9 cellular contexts compared by ENCODE assay signal in the genomic region with DNA sequence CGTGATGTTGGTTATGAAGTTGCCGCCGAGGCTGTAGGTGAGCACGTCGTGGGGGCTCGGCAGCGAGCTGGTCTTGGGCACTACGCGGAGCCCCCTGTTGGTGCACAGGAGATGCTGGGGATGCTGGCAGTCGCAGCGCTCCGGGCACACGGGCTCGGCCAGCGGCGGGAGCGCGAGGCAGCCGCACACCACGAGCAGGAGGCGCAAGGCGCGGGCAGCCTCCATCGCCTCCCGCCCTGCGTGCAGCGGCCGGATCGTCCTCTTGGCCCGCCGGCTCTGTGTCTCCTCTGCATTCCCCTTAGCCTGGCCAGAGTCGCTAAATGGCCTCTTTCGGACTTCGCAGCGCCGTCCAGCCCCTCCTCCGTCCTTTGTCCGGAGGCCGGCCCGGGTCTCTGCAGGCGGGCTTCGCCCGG. TPM values are rescaled to one million over a fixed set of nuclear protein-coding genes. Genes with fewer than 3 reads are reported as not detected.
DNase-seq lines count a peak whose midpoint lies in the region; ATAC-seq and TF ChIP-seq lines count a peak whose summit lies in the region.
"Had no signal": no experiment of that assay in that cellular context is flagged by ENCODE, and none has a peak within 500 bp of the region (broad histone marks: within the 10 kb centered on the region; RNA-seq: fewer than 3 reads in every experiment).

No MANE protein-coding gene starts in this region.

- H3K36me3 ChIP-seq in lower lobe of right lung = no peaks in the 10 kb centered on the region
- H3K36me3 ChIP-seq in thyroid gland = no peaks in the 10 kb centered on the region

- no peaks in the 10 kb centered on the region for H3K9me3 Mint-ChIP-seq in central memory CD8-positive, alpha-beta T cell

- peaks cover 2% of the 10 kb centered on the region for H3K36me3 Mint-ChIP-seq in central memory CD8-positive, alpha-beta T cell (ENCODE audit: insufficient read depth)

- TF ChIP-seq CTCF in lower lobe of right lung (IDR thresholded peaks at IDR 0.05) = no peak
- TF ChIP-seq CTCF in thyroid gland (IDR thresholded peaks at IDR 0.05) = no peak

- peaks cover 87% of the 10 kb centered on the region for H3K27me3 Mint-ChIP-seq in central memory CD8-positive, alpha-beta T cell

- intact Hi-C loops in lower lobe of right lung (cut with DNase I) (no loop called here), thyroid gland (cut with DNase I) (loop anchor here (5.0 kb wide), 1 partner anchor 149 kb away; no protein-coding TSS in a partner anchor)

- H3K4me3 Mint-ChIP-seq in central memory CD8-positive, alpha-beta T cell = peak overlapping the region; percentile 25

- no peak for ATAC-seq in central memory CD8-positive, alpha-beta T cell (replicated peaks; ENCODE audit: extremely low read depth, poor library complexity, severe bottlenecking)
- ATAC-seq in lower lobe of right lung (peak; percentile 1 to 2), HG03135 (IDR thresholded peaks at IDR 0.05; ENCODE audit: unreplicated experiment) (no peak)

- H3K27me3 ChIP-seq in lower lobe of right lung (ENCODE audit: low read depth) (peaks cover 38% of the 10 kb centered on the region), thyroid gland (no peaks in the 10 kb centered on the region)

- H3K9me3 ChIP-seq in lower lobe of right lung (no peaks in the 10 kb centered on the region), thyroid gland (no peaks in the 10 kb centered on the region)
- H3K9me3 ChIP-seq: A549 had no signal

- H3K4me1 Mint-ChIP-seq in central memory CD8-positive, alpha-beta T cell = peaks cover 5% of the 10 kb centered on the region

- H3K4me1 ChIP-seq in lower lobe of right lung (peaks cover 54% of the 10 kb centered on the region), thyroid gland (peaks cover 19 to 47% of the 10 kb centered on the region in 2 donors)

- peak; percentile 62 for DNase-seq in NCI-H146 (lab: John Stamatoyannopoulos, UW)
- no peak for DNase-seq in NCI-H146 treated with DMSO at 0.1 percent for 48 hours (lab: John Stamatoyannopoulos, UW; ENCODE audit: unreplicated experiment)
- DNase-seq in central memory CD8-positive, alpha-beta T cell (ENCODE audit: low spot score in 2 of 2) = no peak
- no peak for DNase-seq in lower lobe of right lung
- peak in 1 of 2 donors; percentile 27 for DNase-seq in thyroid gland
- DNase-seq in stimulated activated CD8-positive, alpha-beta memory T cell treated with anti-CD3 and anti-CD28 coated beads, Interleukin-4, amount 100 ng/mL, for 48 hours = no peak
- DNase-seq in activated CD4-positive, CD25-positive, alpha-beta regulatory T cell treated with anti-CD3 and anti-CD28 coated beads, Interleukin-2, amount 50 U/mL, for 72 hours = no peak

- peak overlapping the region; percentile 74 for H3K27ac ChIP-seq in lower lobe of right lung
- peak overlapping the region; percentile 43 to 81 (median 73) for H3K27ac ChIP-seq in thyroid gland
- H3K27ac ChIP-seq: A549 had no signal

- no peak overlapping the region for H3K27ac Mint-ChIP-seq in central memory CD8-positive, alpha-beta T cell (ENCODE audit: low read depth)

- H3K4me3 ChIP-seq in lower lobe of right lung = peak overlapping the region; percentile 57
- peak overlapping the region in 2 of 3 donors; percentile 45 to 61 for H3K4me3 ChIP-seq in thyroid gland (replicated peaks in 1 of 3)
- H3K4me3 ChIP-seq: A549 had no signal

- TF ChIP-seq POLR2A in thyroid gland (IDR thresholded peaks at IDR 0.05) = no peak

- WGBS in thyroid gland, 2 donors = 6% methylated on average over 6 of the region's 43 CpGs; no CpG with 5 or more reads in 1 of the 2 donors

RNA-seq across cellular contexts. Expression of a gene that starts 0.3 kb away (rescaled TPM):
- 6.4 TPM for total RNA-seq in lower lobe of right lung
- 10 to 100 TPM in 1 of 4 donors, 1 to 10 TPM in 3; 3.3 to 11.0 (median 9.7) TPM for total RNA-seq in thyroid gland

Comparison
In these comparisons a context has a peak if more than half of its experiments do, and no peak if none do; other contexts are left out.
1. ATAC-seq: peak in lower lobe of right lung (2 of 2); none in central memory CD8-positive, alpha-beta T cell (single experiment) and HG03135 (single experiment).